In genomic region chr12:120336392-120336791, GRCh38 we compare ENCODE assay signal across 3 cellular contexts.
A peak's percentile ranks its signal among the peaks of the same experiment; 100 is the strongest.
TF ChIP-seq lines count a peak whose summit lies in the region.

No MANE protein-coding gene starts in this region.

TF ChIP-seq in HEK293, 187 proteins besides CTCF, POLR2A, EP300 and RAD21:
- peak; percentile 57 for TF ChIP-seq SETDB1 (IDR thresholded peaks at IDR 0.05; ENCODE audit: insufficient read length, low read length)
TF ChIP-seq in HEK293: peak in this region for 1; not testable (repeated sequence) for 186.

TF ChIP-seq in Ishikawa, 13 proteins besides CTCF, POLR2A, EP300 and RAD21:
- TF ChIP-seq, protein P1, sequence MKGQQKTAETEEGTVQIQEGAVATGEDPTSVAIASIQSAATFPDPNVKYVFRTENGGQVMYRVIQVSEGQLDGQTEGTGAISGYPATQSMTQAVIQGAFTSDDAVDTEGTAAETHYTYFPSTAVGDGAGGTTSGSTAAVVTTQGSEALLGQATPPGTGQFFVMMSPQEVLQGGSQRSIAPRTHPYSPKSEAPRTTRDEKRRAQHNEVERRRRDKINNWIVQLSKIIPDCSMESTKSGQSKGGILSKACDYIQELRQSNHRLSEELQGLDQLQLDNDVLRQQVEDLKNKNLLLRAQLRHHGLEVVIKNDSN (IDR thresholded peaks at IDR 0.05): 0 out of 2 replicates have a peak, but pooled peaks have one; percentile 4

TF ChIP-seq in K562, 482 proteins besides CTCF, POLR2A, EP300 and RAD21:
- TF ChIP-seq CBX1 (IDR thresholded peaks at IDR 0.05; ENCODE audit: low read depth) (0 out of 2 replicates have a peak, but pooled peaks have one; percentile 42), CBX5 (IDR thresholded peaks at IDR 0.05; ENCODE audit: borderline replicate concordance, low read depth) (peak; percentile 92), TRIM28 (IDR thresholded peaks at IDR 0.05) (peak; percentile 58; the same call in 1 of the 2 replicates), CBX3 (IDR thresholded peaks at IDR 0.05; ENCODE audit: borderline replicate concordance in 1 of 2, low read length in 2 of 2) (peak in 1 of 2 experiments; percentile 70; a peak in 2 of 3 replicates)
